Comparison of ENCODE assay signal across 11 cellular contexts in the genomic region with DNA sequence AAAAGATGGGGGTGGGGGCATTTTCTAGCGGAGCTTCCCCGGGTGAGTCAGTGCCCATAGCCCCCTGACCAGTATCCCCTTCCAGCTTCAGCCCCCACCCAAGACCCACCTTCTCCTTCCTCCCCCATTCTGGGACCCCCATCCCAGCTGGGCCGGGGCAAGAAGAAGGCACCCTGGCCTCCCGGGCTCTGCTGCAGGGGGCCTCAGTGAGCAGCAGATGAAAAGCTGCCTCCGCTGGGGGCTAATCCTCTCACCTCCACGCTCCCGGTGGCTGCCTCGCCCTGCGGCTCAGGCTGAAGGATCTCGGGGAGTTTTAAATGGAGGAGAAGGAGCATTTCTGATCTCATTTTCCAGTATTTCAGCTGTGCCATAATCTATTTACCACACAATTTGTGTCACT.
DNase-seq lines count a peak whose midpoint lies in the region; ATAC-seq and TF ChIP-seq lines count a peak whose summit lies in the region.
"Had no signal": no experiment of that assay in that cellular context is flagged by ENCODE, and none has a peak within 500 bp of the region (broad histone marks: within the 10 kb centered on the region; RNA-seq: fewer than 3 reads in every experiment).

No MANE protein-coding gene starts in this region.

- H3K9me3 ChIP-seq in A673 (ENCODE audit: low read depth, low read length, poor library complexity, severe bottlenecking) (no peaks in the 10 kb centered on the region), prostate gland (no peaks in the 10 kb centered on the region)

- POLR2A ChIA-PET in A673 (lab: Charles Lee; ENCODE audit: low non-redundant PET): no interaction called here
- POLR2A ChIA-PET in naive thymus-derived CD8-positive, alpha-beta T cell (lab: Charles Lee): interaction anchor here (0.8 to 3.8 kb wide), 7 partner anchors 9 to 313 kb away, joined by 3 to 36 read pairs (median 14); a partner anchor contains a TSS

- H3K4me1 ChIP-seq in A673 (ENCODE audit: insufficient read depth, low read length, poor library complexity, severe bottlenecking) (peaks cover 6% of the 10 kb centered on the region), prostate gland (replicated peaks) (no peaks in the 10 kb centered on the region)

- TF ChIP-seq POLR2A in prostate gland (IDR thresholded peaks at IDR 0.05): no peak

- H3K36me3 ChIP-seq in A673 (ENCODE audit: insufficient read depth, low read length, poor library complexity, severe bottlenecking) (no peaks in the 10 kb centered on the region), prostate gland (no peaks in the 10 kb centered on the region)

- peaks cover 24% of the 10 kb centered on the region for H3K4me1 Mint-ChIP-seq in activated T-helper 1 cell treated with anti-CD3 and anti-CD28 coated beads, Interleukin-12 subunit alpha, Interleukin-12 subunit beta, Interleukin-2, Interleukin-4 antibody, amounts not matched to agents 30 ng/mL and 10 ng/mL and 1 ng/mL, durations not matched to agents 14 hours and 24 hours and 36 hours (ENCODE audit: low read depth)
- peaks cover 18 to 45% (median 29%) of the 10 kb centered on the region in 4 donors for H3K4me1 Mint-ChIP-seq in naive thymus-derived CD8-positive, alpha-beta T cell

- no peak overlapping the region for H3K27ac ChIP-seq in A673 (ENCODE audit: low read depth, low read length, poor library complexity, severe bottlenecking)
- no peak overlapping the region for H3K27ac ChIP-seq in prostate gland
- H3K27ac ChIP-seq: VCaP had no signal

- H3K36me3 Mint-ChIP-seq in activated T-helper 1 cell treated with anti-CD3 and anti-CD28 coated beads, Interleukin-12 subunit alpha, Interleukin-12 subunit beta, Interleukin-2, Interleukin-4 antibody, amounts not matched to agents 30 ng/mL and 10 ng/mL and 1 ng/mL, durations not matched to agents 14 hours and 24 hours and 36 hours (ENCODE audit: low read depth): no peaks in the 10 kb centered on the region
- H3K36me3 Mint-ChIP-seq in naive thymus-derived CD8-positive, alpha-beta T cell: no peaks in the 10 kb centered on the region

- peaks cover 15% of the 10 kb centered on the region for H3K27me3 Mint-ChIP-seq in activated T-helper 1 cell treated with anti-CD3 and anti-CD28 coated beads, Interleukin-12 subunit alpha, Interleukin-12 subunit beta, Interleukin-2, Interleukin-4 antibody, amounts not matched to agents 30 ng/mL and 10 ng/mL and 1 ng/mL, durations not matched to agents 14 hours and 24 hours and 36 hours (ENCODE audit: insufficient read depth)
- H3K27me3 Mint-ChIP-seq in naive thymus-derived CD8-positive, alpha-beta T cell: no peaks in the 10 kb centered on the region

- no peak overlapping the region for H3K4me3 ChIP-seq in A673 (ENCODE audit: low read depth, low read length, poor library complexity, severe bottlenecking)
- H3K4me3 ChIP-seq in prostate gland: no peak overlapping the region

- TF ChIP-seq CTCF in A673 (conservative IDR thresholded peaks at IDR 0.05; ENCODE audit: low read depth, low read length): peak; percentile 51
- no peak for TF ChIP-seq CTCF in prostate gland (IDR thresholded peaks at IDR 0.05)

- intact Hi-C loops in A673 (cut with micrococcal nuclease; ENCODE audit: unreplicated experiment): no loop called here
- intact Hi-C loops in activated T-helper 1 cell treated with anti-CD3 and anti-CD28 coated beads, Interleukin-12 subunit alpha, Interleukin-12 subunit beta, Interleukin-2, Interleukin-4 antibody, amounts not matched to agents 30 ng/mL and 10 ng/mL and 1 ng/mL, durations not matched to agents 14 hours and 24 hours and 36 hours (cut with micrococcal nuclease): loop anchor here (1.0 to 5.0 kb wide), 4 partner anchors 11 to 367 kb away; no protein-coding TSS in a partner anchor
- intact Hi-C loops in prostate gland (cut with DNase I): no loop called here

- peak; percentile 46 to 59 for ATAC-seq in naive thymus-derived CD8-positive, alpha-beta T cell
- no peak for ATAC-seq in GM19023 (IDR thresholded peaks at IDR 0.05; ENCODE audit: unreplicated experiment)
- no peak for ATAC-seq in HG02870 (IDR thresholded peaks at IDR 0.05; ENCODE audit: unreplicated experiment)

- H3K27me3 ChIP-seq in A673 (replicated peaks; ENCODE audit: insufficient read depth, low read depth, low read length, poor library complexity): peaks cover 19% of the 10 kb centered on the region
- H3K27me3 ChIP-seq in prostate gland (replicated peaks; ENCODE audit: insufficient read depth): no peaks in the 10 kb centered on the region

- H3K4me3 Mint-ChIP-seq in activated T-helper 1 cell treated with anti-CD3 and anti-CD28 coated beads, Interleukin-12 subunit alpha, Interleukin-12 subunit beta, Interleukin-2, Interleukin-4 antibody, amounts not matched to agents 30 ng/mL and 10 ng/mL and 1 ng/mL, durations not matched to agents 14 hours and 24 hours and 36 hours: peak overlapping the region; percentile 10
- peak overlapping the region; percentile 74 to 90 (median 84) for H3K4me3 Mint-ChIP-seq in naive thymus-derived CD8-positive, alpha-beta T cell
- H3K4me3 Mint-ChIP-seq: dendritic cell treated with granulocyte-macrophage colony-stimulating factor and Interleukin-4, amounts not matched to agents 40 ng/mL and 50 ng/mL, for 4 days had no signal

- H3K27ac Mint-ChIP-seq in activated T-helper 1 cell treated with anti-CD3 and anti-CD28 coated beads, Interleukin-12 subunit alpha, Interleukin-12 subunit beta, Interleukin-2, Interleukin-4 antibody, amounts not matched to agents 30 ng/mL and 10 ng/mL and 1 ng/mL, durations not matched to agents 14 hours and 24 hours and 36 hours: peak overlapping the region; percentile 71
- H3K27ac Mint-ChIP-seq in naive thymus-derived CD8-positive, alpha-beta T cell: peak overlapping the region; percentile 89 to 98 (median 97)
- H3K27ac Mint-ChIP-seq: dendritic cell treated with granulocyte-macrophage colony-stimulating factor and Interleukin-4, amounts not matched to agents 40 ng/mL and 50 ng/mL, for 4 days had no signal

- no peaks in the 10 kb centered on the region for H3K9me3 Mint-ChIP-seq in activated T-helper 1 cell treated with anti-CD3 and anti-CD28 coated beads, Interleukin-12 subunit alpha, Interleukin-12 subunit beta, Interleukin-2, Interleukin-4 antibody, amounts not matched to agents 30 ng/mL and 10 ng/mL and 1 ng/mL, durations not matched to agents 14 hours and 24 hours and 36 hours
- H3K9me3 Mint-ChIP-seq in naive thymus-derived CD8-positive, alpha-beta T cell: no peaks in the 10 kb centered on the region
- H3K9me3 Mint-ChIP-seq: dendritic cell treated with granulocyte-macrophage colony-stimulating factor and Interleukin-4, amounts not matched to agents 40 ng/mL and 50 ng/mL, for 4 days had no signal

- BruUV-seq in A673 (replicated peaks; lab: Mats Ljungman, UMichigan): no TSS peak

- CTCF ChIA-PET in A673 (lab: Charles Lee): interaction anchor here (0.6 kb wide), 1 partner anchor 481 kb away, joined by 3 read pairs; no protein-coding TSS in a partner anchor

- WGBS in prostate gland: 36% methylated on average over 10 of the region's 10 CpGs

- DNase-seq in A673 (ENCODE audit: low spot score) (peak; percentile 15), NCI-H82 (lab: John Stamatoyannopoulos, UW) (peak; percentile 93), 8988T (no peak), prostate gland (ENCODE audit: low spot score) (no peak)
- no peak for DNase-seq in activated T-helper 1 cell treated with anti-CD3 and anti-CD28 coated beads, Interleukin-12 subunit alpha, Interleukin-12 subunit beta, Interleukin-2, Interleukin-4 antibody, amounts not matched to agents 30 ng/mL and 10 ng/mL and 1 ng/mL, durations not matched to agents 14 hours and 24 hours and 36 hours (ENCODE audit: low spot score)
- DNase-seq in naive thymus-derived CD8-positive, alpha-beta T cell: peak in 9 of 10 donors; percentile 18 to 71 (median 38)
- DNase-seq: NCI-H226 had no signal

Comparison
In these comparisons a context has a peak if more than half of its experiments do, and no peak if none do; other contexts are left out.
1. DNase-seq: peak in A673 (single experiment), NCI-H82 (single experiment) and naive thymus-derived CD8-positive, alpha-beta T cell (9 of 10); none in activated T-helper 1 cell treated with anti-CD3 and anti-CD28 coated beads, Interleukin-12 subunit alpha, Interleukin-12 subunit beta, Interleukin-2, Interleukin-4 antibody, amounts not matched to agents 30 ng/mL and 10 ng/mL and 1 ng/mL, durations not matched to agents 14 hours and 24 hours and 36 hours (single experiment), 8988T (single experiment) and prostate gland (single experiment).
2. ATAC-seq: peak in naive thymus-derived CD8-positive, alpha-beta T cell (2 of 2); none in GM19023 (single experiment) and HG02870 (single experiment).